Comparison of ENCODE assay signal across 6 cellular contexts in genomic region chr6:117191009-117191408, GRCh38.
"Had no signal": no experiment of that assay in that cellular context is flagged by ENCODE, and none has a peak within 500 bp of the region (broad histone marks: within the 10 kb centered on the region; RNA-seq: fewer than 3 reads in every experiment).

No MANE protein-coding gene starts in this region.

- H3K4me2 ChIP-seq: KMS-11 had no signal

- DNase-seq: Karpas-422, KBM-7, KG1 had no signal

- H3K27ac ChIP-seq: HL-60, KMS-11 had no signal

- H3K9ac ChIP-seq: KMS-11 had no signal

- FAIRE-seq: HTR-8/SVneo had no signal
